In genomic region chr5:151022511-151023018, GRCh38 we compare ENCODE assay signal across 10 cellular contexts. TPM values are rescaled to one million over a fixed set of nuclear protein-coding genes. Genes with fewer than 3 reads are reported as not detected.
DNase-seq lines count a peak whose midpoint lies in the region; ATAC-seq and TF ChIP-seq lines count a peak whose summit lies in the region.
"Had no signal": no experiment of that assay in that cellular context is flagged by ENCODE, and none has a peak within 500 bp of the region (broad histone marks: within the 10 kb centered on the region; RNA-seq: fewer than 3 reads in every experiment).

No MANE protein-coding gene starts in this region.

- H3K9me3 ChIP-seq in right atrium auricular region: no peaks in the 10 kb centered on the region

- peak overlapping the region; percentile 44 for H3K27ac ChIP-seq in angular gyrus (ENCODE audit: low read depth, low read length)
- H3K27ac ChIP-seq in right atrium auricular region: peak overlapping the region; percentile 97 to 98

- TF ChIP-seq CTCF in right atrium auricular region (IDR thresholded peaks at IDR 0.05): no peak

- peaks cover 0 to 77% of the 10 kb centered on the region in 2 donors for H3K4me1 ChIP-seq in right atrium auricular region

- H3K27me3 ChIP-seq in right atrium auricular region: no peaks in the 10 kb centered on the region

- H3K4me3 ChIP-seq in right atrium auricular region: peak overlapping the region; percentile 93

- TF ChIP-seq POLR2A in GM18505 (IDR thresholded peaks at IDR 0.05; ENCODE audit: borderline replicate concordance, extremely low read depth, insufficient read depth, insufficient read length): no peak

- DNase-seq in Ammon's horn (ENCODE audit: low spot score) (peak; percentile 79), right atrium auricular region (ENCODE audit: low spot score) (no peak), posterior vena cava (ENCODE audit: low spot score) (peak; percentile 90), D341Med (ENCODE audit: low spot score) (no peak), 8988T (no peak)
- DNase-seq: NCI-H1930, SHP77 treated with DMSO at 0.1 percent for 48 hours had no signal

- H3K36me3 ChIP-seq in right atrium auricular region: peaks cover 49% of the 10 kb centered on the region

- intact Hi-C loops in posterior vena cava (cut with DNase I): no loop called here

- ATAC-seq in HG03039 (IDR thresholded peaks at IDR 0.05; ENCODE audit: unreplicated experiment) (no peak), GM18505 (IDR thresholded peaks at IDR 0.05; ENCODE audit: unreplicated experiment) (no peak)

RNA-seq across cellular contexts. Expression of gene GPX3, which starts 2.2 kb away (rescaled TPM):
- total RNA-seq in right atrium auricular region (1,000 to 10,000 TPM; 2,222 to 2,480 TPM), posterior vena cava (1,000 to 10,000 TPM in 1 of 2 donors, 100 to 1,000 TPM in 1; 993 to 1,026 TPM)

RNA-seq across cellular contexts. Expression of gene TNIP1, which starts 58.3 kb away (rescaled TPM):
- total RNA-seq in right atrium auricular region (10 to 100 TPM; 68.9 to 92.6 TPM), posterior vena cava (10 to 100 TPM; 56.7 to 77.5 TPM)

Comparison
In these comparisons a context has a peak if more than half of its experiments do, and no peak if none do; other contexts are left out.
1. DNase-seq: peak in Ammon's horn (single experiment) and posterior vena cava (single experiment); none in right atrium auricular region (single experiment), D341Med (single experiment) and 8988T (single experiment).